3 cellular contexts compared by ENCODE assay signal in the genomic region with DNA sequence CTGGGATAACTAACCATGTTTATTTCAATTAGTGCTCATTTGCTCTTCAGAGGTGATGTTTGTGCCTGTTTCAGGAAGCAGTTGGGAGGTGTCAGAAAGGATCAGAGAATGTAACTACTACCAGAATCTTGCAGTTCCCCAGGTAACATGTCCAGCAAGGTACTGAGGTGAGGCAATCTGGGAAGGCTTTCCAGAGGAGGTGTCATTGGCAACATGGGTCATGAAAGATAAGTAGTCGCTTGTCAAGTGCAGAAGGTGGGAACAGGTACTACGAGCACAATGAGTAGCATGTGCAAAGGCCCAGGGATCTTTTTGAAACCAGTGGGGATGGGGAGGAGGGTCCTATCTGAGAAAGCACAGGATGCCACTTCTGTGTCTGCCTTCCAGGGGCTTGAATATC.
TF ChIP-seq lines count a peak whose summit lies in the region.

No MANE protein-coding gene starts in this region.

TF ChIP-seq in A549, 52 proteins besides CTCF, POLR2A, EP300 and RAD21:
- TF ChIP-seq RARB (CRISPR knock-in tag; IDR thresholded peaks at IDR 0.05) = no peak
- TF ChIP-seq ZFP36 (IDR thresholded peaks at IDR 0.05; ENCODE audit: borderline replicate concordance, partially characterized antibody) = peak; percentile 36
- TF ChIP-seq BHLHE40 (IDR thresholded peaks at IDR 0.05; ENCODE audit: low read depth, low read length) = no peak
TF ChIP-seq in A549: peak in this region for 1.

TF ChIP-seq in HEK293, 187 proteins besides CTCF, POLR2A, EP300 and RAD21:
- TF ChIP-seq ZNF664 (tag by site-specific recombination; IDR thresholded peaks at IDR 0.05) (no peak), ZNF302 (tag by site-specific recombination; IDR thresholded peaks at IDR 0.05; ENCODE audit: low read depth) (no peak), ZNF623 (tag by site-specific recombination; IDR thresholded peaks at IDR 0.05) (peak; percentile 54)

TF ChIP-seq in K562, 482 proteins besides CTCF, POLR2A, EP300 and RAD21:
- TF ChIP-seq ZFP36 (IDR thresholded peaks at IDR 0.05; ENCODE audit: low read depth, low read length, partially characterized antibody) = peak; percentile 89
- TF ChIP-seq RBM25 (IDR thresholded peaks at IDR 0.05; ENCODE audit: low read depth, low read length, severe bottlenecking) = peak; percentile 63
- no peak for TF ChIP-seq CAMTA2 (CRISPR knock-in tag; conservative IDR thresholded peaks at IDR 0.05)
